In the genomic region with DNA sequence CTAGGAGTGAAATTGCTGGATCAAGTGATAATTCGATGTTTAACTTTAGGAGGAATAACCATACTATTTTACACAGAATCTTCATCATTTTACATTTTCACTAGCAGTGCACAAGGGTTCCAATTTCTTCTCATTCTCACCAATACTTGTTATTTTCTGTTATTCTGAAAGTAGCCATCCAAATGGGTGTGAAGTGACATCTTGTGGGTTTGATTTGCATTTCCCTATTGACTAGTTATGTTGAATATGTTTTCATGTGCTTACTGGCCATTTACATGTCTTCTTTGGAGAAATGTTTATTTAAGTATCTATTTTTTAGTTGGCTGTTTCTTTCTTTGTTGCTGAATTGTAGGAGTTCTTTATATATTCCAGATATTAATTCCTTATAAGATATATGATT, we compare ENCODE assay signal across 11 cellular contexts.
"Had no signal": no experiment of that assay in that cellular context is flagged by ENCODE, and none has a peak within 500 bp of the region (broad histone marks: within the 10 kb centered on the region; RNA-seq: fewer than 3 reads in every experiment).

No MANE protein-coding gene starts in this region.

- H3K9me3 ChIP-seq: HAP-1 had no signal

- H3K27ac ChIP-seq: GM23248 had no signal

- ATAC-seq: HCT116, K562 had no signal

- H3K4me3 ChIP-seq: GM23248, HAP-1, K562 had no signal

- H2AFZ ChIP-seq: GM23248 had no signal

- H3K36me3 ChIP-seq: HAP-1 had no signal

- DNase-seq: GM23248, GOT3, H7, HFFc6, IMR-90, Kasumi-1, KG1 had no signal

- H3K4me1 ChIP-seq: HAP-1 had no signal

- FAIRE-seq: HTR-8/SVneo, K562 had no signal
